8 cellular contexts compared by ENCODE assay signal in genomic region chr1:160261526-160261877, GRCh38. TPM values are rescaled to one million over a fixed set of nuclear protein-coding genes. Genes with fewer than 3 reads are reported as not detected.
A peak's percentile ranks its signal among the peaks of the same experiment; 100 is the strongest.
DNase-seq lines count a peak whose midpoint lies in the region; ATAC-seq and TF ChIP-seq lines count a peak whose summit lies in the region.

No MANE protein-coding gene starts in this region.

- H3K36me3 ChIP-seq in Loucy (ENCODE audit: insufficient read depth, low read length): no peaks in the 10 kb centered on the region

- H3K9me2 ChIP-seq in Loucy (replicated peaks; ENCODE audit: low read depth, low read length): no peaks in the 10 kb centered on the region

- H3K27ac Mint-ChIP-seq in brain: peak overlapping the region; percentile 98 to 100 (median 99)

- ATAC-seq in GM21447 (IDR thresholded peaks at IDR 0.05; ENCODE audit: unreplicated experiment): peak; percentile 42

- H4K20me1 ChIP-seq in Loucy (ENCODE audit: insufficient read depth, low read length, poor library complexity, severe bottlenecking): peaks cover 37% of the 10 kb centered on the region

- peak overlapping the region; percentile 87 for H3K4me3 ChIP-seq in Loucy (ENCODE audit: low read length, poor library complexity, severe bottlenecking)

- H3K36me3 Mint-ChIP-seq in brain: peaks cover 14% of the 10 kb centered on the region

- peaks cover 18% of the 10 kb centered on the region for H3K27me3 Mint-ChIP-seq in brain

- no peaks in the 10 kb centered on the region for H3K9me3 ChIP-seq in Loucy (ENCODE audit: insufficient read depth, low read depth, low read length)

- peaks cover 61% of the 10 kb centered on the region for H3K4me1 Mint-ChIP-seq in brain

- H3K4me3 Mint-ChIP-seq in brain: peak overlapping the region; percentile 98 to 100 (median 100)

- DNase-seq in CD1c-positive myeloid dendritic cell (ENCODE audit: extremely low spot score) (peak; percentile 65), T-helper 9 cell (peak; percentile 56), iris pigment epithelial cell (ENCODE audit: low read depth) (peak; percentile 94), cortex of kidney (lab: John Stamatoyannopoulos, UW) (no peak)
- peak; percentile 36 to 59 (median 45) for DNase-seq in stimulated activated CD4-positive, alpha-beta T cell treated with anti-CD3 and anti-CD28 coated beads, Interleukin-1b, Interleukin-23, amount 100 ng/mL, for 24 hours (ENCODE audit: low read depth in 4 of 4, low spot score in 1 of 4)

- H3F3A ChIP-seq in Loucy (ENCODE audit: low read depth): no peaks in the 10 kb centered on the region

- peak overlapping the region; percentile 98 for H3K9ac ChIP-seq in Loucy (ENCODE audit: low read depth, low read length, poor library complexity, severe bottlenecking)

- peaks cover 55% of the 10 kb centered on the region for H3K79me2 ChIP-seq in Loucy (ENCODE audit: insufficient read depth, low read length)

- peak overlapping the region; percentile 86 for H2AFZ ChIP-seq in Loucy (ENCODE audit: low read length)

- H3K27me3 ChIP-seq in Loucy (ENCODE audit: insufficient read depth, low read length, poor library complexity, severe bottlenecking): no peaks in the 10 kb centered on the region

- peak overlapping the region; percentile 88 for H3K4me2 ChIP-seq in Loucy (ENCODE audit: low read depth, low read length, poor library complexity, severe bottlenecking)

- H3K4me1 ChIP-seq in Loucy (ENCODE audit: insufficient read depth, low read length, poor library complexity, severe bottlenecking): peaks cover 48% of the 10 kb centered on the region

- TF ChIP-seq CTCF in Loucy (conservative IDR thresholded peaks at IDR 0.05; ENCODE audit: low read length): no peak
- TF ChIP-seq CTCF in brain (conservative IDR thresholded peaks at IDR 0.05): no peak

- H3K9me3 Mint-ChIP-seq in brain: peaks cover 0 to 3% (median 0%) of the 10 kb centered on the region in 5 experiments

RNA-seq across cellular contexts. Expression of gene DCAF8, which starts 0.8 kb away (rescaled TPM):
- 55.2 TPM for polyA plus RNA-seq in brain (ENCODE audit: insufficient read depth, low read depth, low replicate concordance)

RNA-seq across cellular contexts. Expression of gene PEX19, which starts 23.4 kb away (rescaled TPM):
- 83.1 TPM for polyA plus RNA-seq in brain (ENCODE audit: insufficient read depth, low read depth, low replicate concordance)

RNA-seq across cellular contexts. Expression of gene PEA15, which starts 56.3 kb away (rescaled TPM):
- polyA plus RNA-seq in brain (ENCODE audit: insufficient read depth, low read depth, low replicate concordance): 772 TPM
